In genomic region chr9:98767915-98768314, GRCh38 we compare ENCODE assay signal across 33 cellular contexts. TPM values are rescaled to one million over a fixed set of nuclear protein-coding genes. Genes with fewer than 3 reads are reported as not detected.
"Had no signal": no experiment of that assay in that cellular context is flagged by ENCODE, and none has a peak within 500 bp of the region (broad histone marks: within the 10 kb centered on the region; RNA-seq: fewer than 3 reads in every experiment).

No MANE protein-coding gene starts in this region.

- H3K27ac Mint-ChIP-seq: activated CD4-positive, alpha-beta memory T cell treated with anti-CD3 and anti-CD28 coated beads, Interleukin-2, amount 10 ng/mL, durations not matched to agents 7 days and 5 days; activated CD4-positive, alpha-beta T cell treated with anti-CD3 and anti-CD28 coated beads for 36 hours; activated CD4-positive, alpha-beta T cell treated with anti-CD3 and anti-CD28 coated beads, Interleukin-2, amount 10 ng/mL, durations not matched to agents 24 days and 14 days; activated naive CD4-positive, alpha-beta T cell treated with anti-CD3 and anti-CD28 coated beads, Interleukin-2, amount 10 ng/mL, durations not matched to agents 7 days and 5 days; activated naive CD8-positive, alpha-beta T cell treated with anti-CD3 and anti-CD28 coated beads, Interleukin-2, amount 10 ng/mL, durations not matched to agents 7 days and 5 days; activated T-cell treated with anti-CD3 and anti-CD28 coated beads, Interleukin-2, amount 50 U/mL, for 24 hours; activated T-cell treated with anti-CD3 and anti-CD28 coated beads, Interleukin-2, amount 50 U/mL, for 72 hours; dendritic cell treated with granulocyte-macrophage colony-stimulating factor and Interleukin-4, amounts not matched to agents 40 ng/mL and 50 ng/mL, for 4 days; T-helper 17 cell; T-helper 2 cell treated with Interferon-gamma antibody and Interleukin-4, amounts not matched to agents 5 μg/mL and 100 μg/mL, for 36 hours had no signal

- H3K27me3 Mint-ChIP-seq: activated CD4-positive, alpha-beta memory T cell treated with anti-CD3 and anti-CD28 coated beads, Interleukin-2, amount 10 ng/mL, durations not matched to agents 7 days and 5 days; activated CD4-positive, alpha-beta T cell treated with anti-CD3 and anti-CD28 coated beads for 36 hours; activated CD4-positive, alpha-beta T cell treated with anti-CD3 and anti-CD28 coated beads, Interleukin-2, amount 10 ng/mL, durations not matched to agents 24 days and 14 days; activated naive CD4-positive, alpha-beta T cell treated with anti-CD3 and anti-CD28 coated beads, Interleukin-2, amount 10 ng/mL, durations not matched to agents 7 days and 5 days; activated naive CD8-positive, alpha-beta T cell treated with anti-CD3 and anti-CD28 coated beads, Interleukin-2, amount 10 ng/mL, durations not matched to agents 7 days and 5 days; activated T-cell treated with anti-CD3 and anti-CD28 coated beads, Interleukin-2, amount 50 U/mL, for 24 hours; brain; dendritic cell treated with granulocyte-macrophage colony-stimulating factor and Interleukin-4, amounts not matched to agents 40 ng/mL and 50 ng/mL, for 4 days; T-helper 17 cell had no signal

- H3K4me1 Mint-ChIP-seq: activated CD4-positive, alpha-beta memory T cell treated with anti-CD3 and anti-CD28 coated beads, Interleukin-2, amount 10 ng/mL, durations not matched to agents 7 days and 5 days; activated CD4-positive, alpha-beta T cell treated with anti-CD3 and anti-CD28 coated beads for 36 hours; activated CD4-positive, alpha-beta T cell treated with anti-CD3 and anti-CD28 coated beads, Interleukin-2, amount 10 ng/mL, durations not matched to agents 24 days and 14 days; activated naive CD4-positive, alpha-beta T cell treated with anti-CD3 and anti-CD28 coated beads, Interleukin-2, amount 10 ng/mL, durations not matched to agents 7 days and 5 days; activated naive CD8-positive, alpha-beta T cell treated with anti-CD3 and anti-CD28 coated beads, Interleukin-2, amount 10 ng/mL, durations not matched to agents 7 days and 5 days; brain; T-helper 17 cell had no signal

- H3K4me3 ChIP-seq: ascending aorta, coronary artery, dorsolateral prefrontal cortex, esophagus muscularis mucosa, gastrocnemius medialis, heart left ventricle had no signal

- ATAC-seq: activated CD4-positive, alpha-beta T cell treated with anti-CD3 and anti-CD28 coated beads for 36 hours; activated naive CD4-positive, alpha-beta T cell treated with anti-CD3 and anti-CD28 coated beads, Interleukin-2, amount 50 U/mL, for 72 hours; activated T-cell treated with anti-CD3 and anti-CD28 coated beads, Interleukin-2, amount 50 U/mL, for 72 hours; foreskin keratinocyte; gastrocnemius medialis; heart left ventricle; T-helper 17 cell had no signal

- H3K36me3 Mint-ChIP-seq: activated naive CD4-positive, alpha-beta T cell treated with anti-CD3 and anti-CD28 coated beads, Interleukin-2, amount 10 ng/mL, durations not matched to agents 7 days and 5 days had no signal

- H3K27ac ChIP-seq: ascending aorta, coronary artery, dorsolateral prefrontal cortex, esophagus muscularis mucosa, foreskin keratinocyte, gastrocnemius medialis, heart left ventricle had no signal

- H3K9me3 ChIP-seq: gastrocnemius medialis had no signal

- H3K4me3 Mint-ChIP-seq: activated CD4-positive, alpha-beta memory T cell treated with anti-CD3 and anti-CD28 coated beads, Interleukin-2, amount 10 ng/mL, durations not matched to agents 7 days and 5 days; activated CD4-positive, alpha-beta T cell treated with anti-CD3 and anti-CD28 coated beads for 36 hours; activated CD4-positive, alpha-beta T cell treated with anti-CD3 and anti-CD28 coated beads, Interleukin-2, amount 10 ng/mL, durations not matched to agents 24 days and 14 days; activated naive CD4-positive, alpha-beta T cell treated with anti-CD3 and anti-CD28 coated beads, Interleukin-2, amount 10 ng/mL, durations not matched to agents 7 days and 5 days; activated naive CD8-positive, alpha-beta T cell treated with anti-CD3 and anti-CD28 coated beads, Interleukin-2, amount 10 ng/mL, durations not matched to agents 7 days and 5 days; activated T-cell treated with anti-CD3 and anti-CD28 coated beads, Interleukin-2, amount 50 U/mL, for 24 hours; activated T-cell treated with anti-CD3 and anti-CD28 coated beads, Interleukin-2, amount 50 U/mL, for 72 hours; brain; dendritic cell treated with granulocyte-macrophage colony-stimulating factor and Interleukin-4, amounts not matched to agents 40 ng/mL and 50 ng/mL, for 4 days; T-helper 17 cell; T-helper 2 cell treated with Interferon-gamma antibody and Interleukin-4, amounts not matched to agents 5 μg/mL and 100 μg/mL, for 36 hours had no signal

- DNase-seq: activated CD4-positive, alpha-beta memory T cell treated with anti-CD3 and anti-CD28 coated beads, Interleukin-2, amount 10 ng/mL, durations not matched to agents 7 days and 5 days; activated CD4-positive, alpha-beta T cell treated with anti-CD3 and anti-CD28 coated beads for 36 hours; activated CD4-positive, alpha-beta T cell treated with anti-CD3 and anti-CD28 coated beads, Interleukin-2, amount 10 ng/mL, durations not matched to agents 24 days and 14 days; activated CD4-positive, alpha-beta T cell treated with anti-CD3 and anti-CD28 coated beads, Interleukin-2, amount 50 U/mL, for 4 hours; activated CD4-positive, CD25-positive, alpha-beta regulatory T cell; activated CD4-positive, CD25-positive, alpha-beta regulatory T cell treated with anti-CD3 and anti-CD28 coated beads, Interleukin-2, amount 50 U/mL, for 72 hours; activated CD8-positive, alpha-beta memory T cell treated with anti-CD3 and anti-CD28 coated beads, Interleukin-2, amount 50 U/mL, for 48 hours; activated gamma-delta T cell; activated naive CD4-positive, alpha-beta T cell; activated naive CD4-positive, alpha-beta T cell treated with anti-CD3 and anti-CD28 coated beads, Interleukin-2, amount 10 ng/mL, durations not matched to agents 7 days and 5 days; activated naive CD8-positive, alpha-beta T cell treated with anti-CD3 and anti-CD28 coated beads, Interleukin-2, amount 10 ng/mL, durations not matched to agents 7 days and 5 days; activated T-cell treated with anti-CD3 and anti-CD28 coated beads for 4 hours; activated T-cell treated with anti-CD3 and anti-CD28 coated beads, Interleukin-2, amount 50 U/mL, for 24 hours; activated T-cell treated with anti-CD3 and anti-CD28 coated beads, Interleukin-2, amount 50 U/mL, for 72 hours; caudate nucleus; dorsolateral prefrontal cortex; effector memory CD4-positive, alpha-beta T cell; erythroblast; foreskin keratinocyte; gastrocnemius medialis; glutamatergic neuron; heart left ventricle; T-helper 1 cell; T-helper 17 cell; T1000 had no signal

- H3K27me3 ChIP-seq: ascending aorta, dorsolateral prefrontal cortex, esophagus muscularis mucosa, foreskin keratinocyte, gastrocnemius medialis, heart left ventricle had no signal

- H3K9me3 Mint-ChIP-seq: activated CD4-positive, alpha-beta memory T cell treated with anti-CD3 and anti-CD28 coated beads, Interleukin-2, amount 10 ng/mL, durations not matched to agents 7 days and 5 days; activated CD4-positive, alpha-beta T cell treated with anti-CD3 and anti-CD28 coated beads, Interleukin-2, amount 10 ng/mL, durations not matched to agents 24 days and 14 days; activated naive CD4-positive, alpha-beta T cell treated with anti-CD3 and anti-CD28 coated beads, Interleukin-2, amount 10 ng/mL, durations not matched to agents 7 days and 5 days; activated naive CD8-positive, alpha-beta T cell treated with anti-CD3 and anti-CD28 coated beads, Interleukin-2, amount 10 ng/mL, durations not matched to agents 7 days and 5 days; activated T-cell treated with anti-CD3 and anti-CD28 coated beads, Interleukin-2, amount 50 U/mL, for 24 hours; T-helper 2 cell treated with Interferon-gamma antibody and Interleukin-4, amounts not matched to agents 5 μg/mL and 100 μg/mL, for 36 hours had no signal

- H3K4me1 ChIP-seq: ascending aorta, esophagus muscularis mucosa, gastrocnemius medialis, heart left ventricle had no signal

RNA-seq across cellular contexts. Expression of gene GABBR2, which starts 59.2 kb away (rescaled TPM):
- total RNA-seq: activated CD4-positive, alpha-beta memory T cell treated with anti-CD3 and anti-CD28 coated beads, Interleukin-2, amount 10 ng/mL, durations not matched to agents 7 days and 5 days; activated CD4-positive, alpha-beta T cell treated with anti-CD3 and anti-CD28 coated beads for 36 hours; activated CD4-positive, alpha-beta T cell treated with anti-CD3 and anti-CD28 coated beads, Interleukin-2, amount 10 ng/mL, durations not matched to agents 24 days and 14 days; activated naive CD4-positive, alpha-beta T cell treated with anti-CD3 and anti-CD28 coated beads, Interleukin-2, amount 50 U/mL, for 72 hours; activated naive CD8-positive, alpha-beta T cell treated with anti-CD3 and anti-CD28 coated beads, Interleukin-2, amount 10 ng/mL, durations not matched to agents 7 days and 5 days; activated T-cell treated with anti-CD3 and anti-CD28 coated beads, Interleukin-2, amount 50 U/mL, for 72 hours; ascending aorta; bronchial epithelial cell; foreskin keratinocyte; T-helper 17 cell had no signal
- polyA plus RNA-seq: foreskin keratinocyte had no signal
